Comparison of ENCODE assay signal across 11 cellular contexts in the genomic region with DNA sequence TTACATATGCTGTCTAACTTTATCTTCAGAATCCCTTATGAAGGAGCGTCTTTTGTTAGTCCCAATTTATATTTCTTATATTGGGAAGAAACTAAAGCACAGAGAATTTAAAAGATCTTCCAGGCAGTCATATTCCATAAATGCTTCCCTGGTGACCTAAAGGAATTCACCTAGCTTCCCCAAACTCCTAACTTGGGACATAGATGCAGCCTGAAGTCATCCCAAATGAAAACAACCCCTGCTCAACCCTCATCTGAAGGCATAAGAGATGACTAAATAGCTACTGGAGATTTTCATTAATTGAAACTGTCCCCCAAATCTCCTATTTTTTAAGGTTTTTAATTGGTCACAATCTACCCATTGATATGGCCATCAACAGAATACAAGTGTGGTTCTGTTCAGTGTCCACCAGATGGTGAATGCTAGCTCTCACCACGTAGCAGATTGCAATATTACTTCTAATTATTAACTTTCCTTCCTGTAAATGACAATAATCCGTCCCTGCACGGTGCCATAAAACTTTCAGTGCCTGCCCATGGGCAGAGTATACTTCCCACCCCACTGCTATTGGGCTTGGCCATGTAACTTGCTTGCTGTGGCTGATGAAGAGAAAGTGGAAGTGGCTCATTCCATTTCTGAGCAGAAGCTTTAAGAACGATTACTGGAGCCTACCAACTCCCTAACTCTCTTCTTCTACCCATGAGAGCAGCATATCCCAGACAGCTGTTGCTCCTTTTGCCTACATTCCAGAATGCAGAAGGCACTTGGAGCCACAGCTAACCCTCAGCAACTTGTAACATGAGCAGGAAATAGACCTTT.
A peak's percentile ranks its signal among the peaks of the same experiment; 100 is the strongest.
DNase-seq lines count a peak whose midpoint lies in the region; ATAC-seq and TF ChIP-seq lines count a peak whose summit lies in the region.
"Had no signal": no experiment of that assay in that cellular context is flagged by ENCODE, and none has a peak within 500 bp of the region (broad histone marks: within the 10 kb centered on the region; RNA-seq: fewer than 3 reads in every experiment).

No MANE protein-coding gene starts in this region.

- no peaks in the 10 kb centered on the region for H3K27me3 ChIP-seq in GM06990 (replicated peaks; ENCODE audit: control insufficient read depth, insufficient read depth, low read length)

- H3K36me3 Mint-ChIP-seq in nephron (ENCODE audit: low read depth): no peaks in the 10 kb centered on the region
- H3K36me3 Mint-ChIP-seq: activated CD4-positive, alpha-beta memory T cell treated with anti-CD3 and anti-CD28 coated beads for 36 hours had no signal

- in situ Hi-C loops in astrocyte of the cerebellum (cut with HindIII; ENCODE audit: low sequenced_read_pairs): no loop called here

- H3K27me3 Mint-ChIP-seq in nephron (ENCODE audit: low read depth): peaks cover 8% of the 10 kb centered on the region

- DNase-seq in GM06990 (ENCODE audit: extremely low read depth, insufficient read length): peak; percentile 23
- DNase-seq in astrocyte of the cerebellum (ENCODE audit: low read depth): no peak
- no peak for DNase-seq in NK-92 (lab: John Stamatoyannopoulos, UW; ENCODE audit: unreplicated experiment)
- DNase-seq in NCI-H226: no peak
- DNase-seq in NCI-H774 (lab: John Stamatoyannopoulos, UW): no peak
- DNase-seq: activated CD4-positive, alpha-beta memory T cell treated with anti-CD3 and anti-CD28 coated beads for 36 hours; DMS79; psoas muscle had no signal

- TF ChIP-seq CTCF in GM06990 (IDR thresholded peaks at IDR 0.05; ENCODE audit: insufficient read depth, low read length, poor library complexity, severe bottlenecking) (peak; percentile 15), astrocyte of the cerebellum (IDR thresholded peaks at IDR 0.05; ENCODE audit: low read depth, low read length, missing control alignments) (no peak), nephron (IDR thresholded peaks at IDR 0.05; ENCODE audit: unreplicated experiment in 3 of 3) (no peak)

- H3K4me3 ChIP-seq in GM06990 (replicated peaks; ENCODE audit: low read depth, low read length) (peak overlapping the region; percentile 20), astrocyte of the cerebellum (ENCODE audit: low read depth, low read length) (peak overlapping the region; percentile 2)
- H3K4me3 ChIP-seq: psoas muscle had no signal

- peaks cover 16% of the 10 kb centered on the region for H3K4me1 Mint-ChIP-seq in nephron

- peak overlapping the region in 1 of 3 experiments; percentile 49 for H3K4me3 Mint-ChIP-seq in nephron
- H3K4me3 Mint-ChIP-seq: activated CD4-positive, alpha-beta memory T cell treated with anti-CD3 and anti-CD28 coated beads for 36 hours had no signal

- H3K27ac Mint-ChIP-seq in nephron: peak overlapping the region; percentile 9 to 31 (median 23)
- H3K27ac Mint-ChIP-seq: activated CD4-positive, alpha-beta memory T cell treated with anti-CD3 and anti-CD28 coated beads for 36 hours had no signal

- no peaks in the 10 kb centered on the region for H3K36me3 ChIP-seq in GM06990 (ENCODE audit: control insufficient read depth, insufficient read depth, low read length)

- no peaks in the 10 kb centered on the region for H3K9me3 Mint-ChIP-seq in nephron
- H3K9me3 Mint-ChIP-seq: activated CD4-positive, alpha-beta memory T cell treated with anti-CD3 and anti-CD28 coated beads for 36 hours had no signal

- ATAC-seq in HG02610 (IDR thresholded peaks at IDR 0.05; ENCODE audit: unreplicated experiment): peak; percentile 51
- no peak for ATAC-seq in HG02973 (IDR thresholded peaks at IDR 0.05; ENCODE audit: unreplicated experiment)
- ATAC-seq: psoas muscle had no signal
